In the genomic region with DNA sequence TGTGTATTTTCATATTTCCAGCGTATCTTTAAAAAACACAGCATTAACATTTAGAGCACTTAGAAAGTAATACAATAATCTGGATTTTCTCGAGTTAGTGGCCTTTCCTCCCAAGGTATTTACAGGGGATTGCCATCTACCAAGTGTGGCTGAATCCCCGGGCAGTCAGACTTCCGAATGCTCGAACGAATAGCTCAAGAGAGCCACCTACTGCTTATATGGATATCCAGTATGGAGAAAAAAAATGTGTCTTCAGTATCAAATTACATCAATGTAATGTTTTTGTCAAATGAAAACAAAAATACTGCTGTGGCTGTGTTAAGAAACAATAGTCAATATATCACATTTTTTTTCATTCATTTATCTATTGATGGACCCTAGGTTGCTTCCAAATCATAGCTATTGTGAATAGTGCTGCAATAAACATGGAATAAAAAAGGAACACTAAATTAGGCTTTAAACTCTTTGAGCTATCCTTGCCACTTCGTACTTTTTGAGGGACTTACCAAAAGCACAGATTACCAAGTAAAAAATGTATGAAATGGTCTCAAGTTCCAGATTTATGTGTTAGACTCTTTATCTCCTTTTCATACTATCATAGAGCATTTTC, we compare ENCODE assay signal across 8 cellular contexts.
DNase-seq lines count a peak whose midpoint lies in the region; ATAC-seq and TF ChIP-seq lines count a peak whose summit lies in the region.

No MANE protein-coding gene starts in this region.

- ATAC-seq in HG02970 (IDR thresholded peaks at IDR 0.05; ENCODE audit: low FRiP score, unreplicated experiment) (no peak), GM18517 (IDR thresholded peaks at IDR 0.05; ENCODE audit: unreplicated experiment) (no peak)

- H3K9me3 ChIP-seq in esophagus muscularis mucosa (no peaks in the 10 kb centered on the region), osteoblast (ENCODE audit: low read depth, low read length) (no peaks in the 10 kb centered on the region)

- H3K4me1 ChIP-seq in esophagus muscularis mucosa, result no peaks in the 10 kb centered on the region
- H3K4me1 ChIP-seq in osteoblast (ENCODE audit: insufficient read depth, low read length), result peaks cover 17% of the 10 kb centered on the region

- WGBS in esophagus muscularis mucosa, result 21% methylated on average over 7 of the region's 7 CpGs

- TF ChIP-seq EP300 in esophagus muscularis mucosa (IDR thresholded peaks at IDR 0.05), result no peak

- no peaks in the 10 kb centered on the region for H3K79me2 ChIP-seq in osteoblast (ENCODE audit: insufficient read depth, low read length)

- intact Hi-C loops in esophagus muscularis mucosa (cut with DNase I), result no loop called here

- TF ChIP-seq POLR2A in esophagus muscularis mucosa (IDR thresholded peaks at IDR 0.05; ENCODE audit: low read depth), result no peak

- no peaks in the 10 kb centered on the region for H4K20me1 ChIP-seq in osteoblast (ENCODE audit: insufficient read depth, low read length)

- peak in 2 of 3 experiments; percentile 14 to 39 for TF ChIP-seq CTCF in esophagus muscularis mucosa (IDR thresholded peaks at IDR 0.05)
- peak; percentile 67 for TF ChIP-seq CTCF in osteoblast (IDR thresholded peaks at IDR 0.05; ENCODE audit: extremely low read depth, low read depth, low read length)

- H3K4me3 ChIP-seq in esophagus muscularis mucosa, result no peak overlapping the region
- no peak overlapping the region for H3K4me3 ChIP-seq in osteoblast (ENCODE audit: insufficient read depth, low read length)

- H3K27me3 ChIP-seq in esophagus muscularis mucosa, result no peaks in the 10 kb centered on the region
- H3K27me3 ChIP-seq in osteoblast (ENCODE audit: insufficient read depth, low read length), result no peaks in the 10 kb centered on the region

- no peak overlapping the region for H2AFZ ChIP-seq in osteoblast (ENCODE audit: low read length)

- H3K27ac ChIP-seq in esophagus muscularis mucosa (replicated peaks in 1 of 4) (no peak overlapping the region), osteoblast (ENCODE audit: low read depth, low read length) (no peak overlapping the region)

- no peak overlapping the region for H3K4me2 ChIP-seq in osteoblast (ENCODE audit: insufficient read depth, low read length)

- H3K36me3 ChIP-seq in esophagus muscularis mucosa (no peaks in the 10 kb centered on the region), osteoblast (ENCODE audit: insufficient read depth, low read length) (no peaks in the 10 kb centered on the region)

- DNase-seq in EL, result peak; percentile 68
- DNase-seq in Kasumi-1 (lab: John Stamatoyannopoulos, UW), result peak; percentile 73
- DNase-seq in RPMI8226, result peak; percentile 36
- DNase-seq in esophagus muscularis mucosa (ENCODE audit: extremely low spot score), result no peak
- DNase-seq in osteoblast (ENCODE audit: insufficient read length, low spot score, missing footprints), result peak; percentile 54
- DNase-seq in NCI-H2029 (lab: John Stamatoyannopoulos, UW), result no peak

Comparison
In these comparisons a context has a peak if more than half of its experiments do, and no peak if none do; other contexts are left out.
1. DNase-seq: peak in EL (single experiment), Kasumi-1 (2 of 2), RPMI8226 (single experiment) and osteoblast (single experiment); none in esophagus muscularis mucosa (single experiment) and NCI-H2029 (single experiment).